Comparison of ENCODE assay signal across 25 cellular contexts in genomic region chr7:6413637-6414036, GRCh38.
"Had no signal": no experiment of that assay in that cellular context is flagged by ENCODE, and none has a peak within 500 bp of the region (broad histone marks: within the 10 kb centered on the region; RNA-seq: fewer than 3 reads in every experiment).

No MANE protein-coding gene starts in this region.

- H3K9me3 ChIP-seq: gastrocnemius medialis, lower lobe of right lung, ovary, stomach, thyroid gland, vagina had no signal

- ATAC-seq: esophagus mucosa, gastrocnemius medialis, left ventricle myocardium superior, lower lobe of right lung, natural killer cell, sciatic nerve had no signal

- H3K4me3 ChIP-seq: dorsolateral prefrontal cortex, gastrocnemius medialis, lower lobe of right lung, ovary, smooth muscle cell, stomach, thyroid gland, vagina had no signal

- H3K27ac ChIP-seq: epithelial cell of prostate, gastrocnemius medialis, lower lobe of right lung, ovary, stomach, thyroid gland, vagina had no signal

- H3K9me3 Mint-ChIP-seq: natural killer cell had no signal

- H3K27me3 ChIP-seq: dorsolateral prefrontal cortex, gastrocnemius medialis, ovary, stomach, thyroid gland, vagina had no signal

- H3K27ac Mint-ChIP-seq: natural killer cell had no signal

- H3K4me3 Mint-ChIP-seq: natural killer cell had no signal

- H3K36me3 Mint-ChIP-seq: natural killer cell had no signal

- H3K4me1 Mint-ChIP-seq: natural killer cell had no signal

- H3K4me1 ChIP-seq: gastrocnemius medialis, lower lobe of right lung, stomach, thyroid gland, vagina had no signal

- DNase-seq: cortex of kidney; effector CD4-positive, alpha-beta T cell; foreskin fibroblast; gastrocnemius medialis; head of caudate nucleus; left ventricle myocardium superior; lower lobe of right lung; natural killer cell; occipital lobe; ovary; stimulated activated CD4-positive, alpha-beta T cell treated with anti-CD3 and anti-CD28 coated beads, Interleukin-12 subunit alpha, Interleukin-12 subunit beta, amount 100 ng/mL, for 4 hours; stimulated activated CD4-positive, alpha-beta T cell treated with anti-CD3 and anti-CD28 coated beads, Interleukin-1b, Interleukin-23, amount 100 ng/mL, for 48 hours; stimulated activated CD4-positive, alpha-beta T cell treated with anti-CD3 and anti-CD28 coated beads, Interleukin-4, amount 100 ng/mL, for 1 hour; stimulated activated CD8-positive, alpha-beta memory T cell treated with anti-CD3 and anti-CD28 coated beads, Interleukin-4, amount 100 ng/mL, for 48 hours; stimulated activated naive CD4-positive, alpha-beta T cell treated with Interleukin-2 at 50 U/mL for 16 hours; stomach; thyroid gland; trophoblast cell had no signal

- FAIRE-seq: keratinocyte had no signal

- H3K4me2 ChIP-seq: smooth muscle cell had no signal

- H3K36me3 ChIP-seq: ovary had no signal
